ENCODE assay signal across 1 cellular context in the genomic region with DNA sequence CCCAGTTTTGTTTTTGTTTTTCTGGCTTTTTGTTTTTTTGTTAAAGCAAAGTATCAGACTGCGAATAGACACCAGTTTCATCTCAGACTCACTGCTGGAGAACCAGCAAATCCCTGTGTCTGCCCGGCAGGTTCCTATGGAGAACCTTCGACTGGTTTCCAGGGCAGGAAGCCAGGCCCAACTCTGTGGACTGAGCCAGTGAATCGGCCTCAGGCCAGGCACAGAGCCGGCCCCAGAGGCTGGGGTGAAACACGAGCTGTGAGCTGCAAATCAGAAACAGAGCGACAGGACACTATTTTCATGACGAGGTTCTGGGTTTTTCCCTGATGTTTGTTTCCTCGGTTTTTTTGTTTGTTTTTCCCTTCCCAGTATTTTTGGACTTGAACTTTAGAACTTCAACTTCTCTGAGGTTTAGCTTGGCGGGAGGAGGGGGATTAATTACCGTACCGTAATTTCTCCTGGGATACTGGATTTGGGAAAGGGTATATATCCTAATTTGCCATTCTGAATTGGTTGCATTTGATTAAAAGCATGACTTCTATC.
TF ChIP-seq lines count a peak whose summit lies in the region.

No MANE protein-coding gene starts in this region.

TF ChIP-seq in K562, 482 proteins besides CTCF, POLR2A, EP300 and RAD21 (continues in another document):
- no peak for TF ChIP-seq POLR2H (tag; IDR thresholded peaks at IDR 0.05; ENCODE audit: low read depth)
- TF ChIP-seq, protein P1, sequence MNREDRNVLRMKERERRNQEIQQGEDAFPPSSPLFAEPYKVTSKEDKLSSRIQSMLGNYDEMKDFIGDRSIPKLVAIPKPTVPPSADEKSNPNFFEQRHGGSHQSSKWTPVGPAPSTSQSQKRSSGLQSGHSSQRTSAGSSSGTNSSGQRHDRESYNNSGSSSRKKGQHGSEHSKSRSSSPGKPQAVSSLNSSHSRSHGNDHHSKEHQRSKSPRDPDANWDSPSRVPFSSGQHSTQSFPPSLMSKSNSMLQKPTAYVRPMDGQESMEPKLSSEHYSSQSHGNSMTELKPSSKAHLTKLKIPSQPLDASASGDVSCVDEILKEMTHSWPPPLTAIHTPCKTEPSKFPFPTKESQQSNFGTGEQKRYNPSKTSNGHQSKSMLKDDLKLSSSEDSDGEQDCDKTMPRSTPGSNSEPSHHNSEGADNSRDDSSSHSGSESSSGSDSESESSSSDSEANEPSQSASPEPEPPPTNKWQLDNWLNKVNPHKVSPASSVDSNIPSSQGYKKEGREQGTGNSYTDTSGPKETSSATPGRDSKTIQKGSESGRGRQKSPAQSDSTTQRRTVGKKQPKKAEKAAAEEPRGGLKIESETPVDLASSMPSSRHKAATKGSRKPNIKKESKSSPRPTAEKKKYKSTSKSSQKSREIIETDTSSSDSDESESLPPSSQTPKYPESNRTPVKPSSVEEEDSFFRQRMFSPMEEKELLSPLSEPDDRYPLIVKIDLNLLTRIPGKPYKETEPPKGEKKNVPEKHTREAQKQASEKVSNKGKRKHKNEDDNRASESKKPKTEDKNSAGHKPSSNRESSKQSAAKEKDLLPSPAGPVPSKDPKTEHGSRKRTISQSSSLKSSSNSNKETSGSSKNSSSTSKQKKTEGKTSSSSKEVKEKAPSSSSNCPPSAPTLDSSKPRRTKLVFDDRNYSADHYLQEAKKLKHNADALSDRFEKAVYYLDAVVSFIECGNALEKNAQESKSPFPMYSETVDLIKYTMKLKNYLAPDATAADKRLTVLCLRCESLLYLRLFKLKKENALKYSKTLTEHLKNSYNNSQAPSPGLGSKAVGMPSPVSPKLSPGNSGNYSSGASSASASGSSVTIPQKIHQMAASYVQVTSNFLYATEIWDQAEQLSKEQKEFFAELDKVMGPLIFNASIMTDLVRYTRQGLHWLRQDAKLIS (CRISPR knock-in tag; IDR thresholded peaks at IDR 0.05), result no peak
- TF ChIP-seq MTA2 (IDR thresholded peaks at IDR 0.05; ENCODE audit: low read depth), result no peak
- no peak for TF ChIP-seq ZKSCAN8 (CRISPR knock-in tag; IDR thresholded peaks at IDR 0.05)
- TF ChIP-seq DMBX1 (CRISPR knock-in tag; IDR thresholded peaks at IDR 0.05; ENCODE audit: borderline replicate concordance), result 0 out of 2 replicates have a peak, but pooled peaks have one; percentile 50
- no peak for TF ChIP-seq MYNN (IDR thresholded peaks at IDR 0.05)
- TF ChIP-seq MYNN (CRISPR knock-in tag; IDR thresholded peaks at IDR 0.05), result no peak
- TF ChIP-seq, protein P2, sequence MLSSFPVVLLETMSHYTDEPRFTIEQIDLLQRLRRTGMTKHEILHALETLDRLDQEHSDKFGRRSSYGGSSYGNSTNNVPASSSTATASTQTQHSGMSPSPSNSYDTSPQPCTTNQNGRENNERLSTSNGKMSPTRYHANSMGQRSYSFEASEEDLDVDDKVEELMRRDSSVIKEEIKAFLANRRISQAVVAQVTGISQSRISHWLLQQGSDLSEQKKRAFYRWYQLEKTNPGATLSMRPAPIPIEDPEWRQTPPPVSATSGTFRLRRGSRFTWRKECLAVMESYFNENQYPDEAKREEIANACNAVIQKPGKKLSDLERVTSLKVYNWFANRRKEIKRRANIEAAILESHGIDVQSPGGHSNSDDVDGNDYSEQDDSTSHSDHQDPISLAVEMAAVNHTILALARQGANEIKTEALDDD (IDR thresholded peaks at IDR 0.05), result no peak
- TF ChIP-seq ILF3 (IDR thresholded peaks at IDR 0.05; ENCODE audit: borderline replicate concordance), result no peak
- TF ChIP-seq FOSL1 (tag; conservative IDR thresholded peaks at IDR 0.05), result 0 out of 2 replicates have a peak, but pooled peaks have one; percentile 25
- no peak for TF ChIP-seq SMARCB1 (IDR thresholded peaks at IDR 0.05; ENCODE audit: insufficient read length, low read depth)
- no peak for TF ChIP-seq PTBP1 (IDR thresholded peaks at IDR 0.05; ENCODE audit: low read depth, low read length)
- TF ChIP-seq ZNF583 (CRISPR knock-in tag; IDR thresholded peaks at IDR 0.05), result peak; percentile 56; the same call in 1 of the 2 replicates
- TF ChIP-seq HEY1 (CRISPR knock-in tag; IDR thresholded peaks at IDR 0.05; ENCODE audit: borderline replicate concordance), result 0 out of 2 replicates have a peak, but pooled peaks have one; percentile 53
- TF ChIP-seq E2F4 (CRISPR knock-in tag; IDR thresholded peaks at IDR 0.05; ENCODE audit: low read depth), result no peak
- no peak for TF ChIP-seq FOXK2 (conservative IDR thresholded peaks at IDR 0.05 in 1 of 2, IDR thresholded peaks at IDR 0.05 in 1 of 2; ENCODE audit: low read depth in 2 of 2)
- no peak for TF ChIP-seq KLF13 (tag; IDR thresholded peaks at IDR 0.05; ENCODE audit: borderline replicate concordance, low read depth)
- TF ChIP-seq, protein P3, sequence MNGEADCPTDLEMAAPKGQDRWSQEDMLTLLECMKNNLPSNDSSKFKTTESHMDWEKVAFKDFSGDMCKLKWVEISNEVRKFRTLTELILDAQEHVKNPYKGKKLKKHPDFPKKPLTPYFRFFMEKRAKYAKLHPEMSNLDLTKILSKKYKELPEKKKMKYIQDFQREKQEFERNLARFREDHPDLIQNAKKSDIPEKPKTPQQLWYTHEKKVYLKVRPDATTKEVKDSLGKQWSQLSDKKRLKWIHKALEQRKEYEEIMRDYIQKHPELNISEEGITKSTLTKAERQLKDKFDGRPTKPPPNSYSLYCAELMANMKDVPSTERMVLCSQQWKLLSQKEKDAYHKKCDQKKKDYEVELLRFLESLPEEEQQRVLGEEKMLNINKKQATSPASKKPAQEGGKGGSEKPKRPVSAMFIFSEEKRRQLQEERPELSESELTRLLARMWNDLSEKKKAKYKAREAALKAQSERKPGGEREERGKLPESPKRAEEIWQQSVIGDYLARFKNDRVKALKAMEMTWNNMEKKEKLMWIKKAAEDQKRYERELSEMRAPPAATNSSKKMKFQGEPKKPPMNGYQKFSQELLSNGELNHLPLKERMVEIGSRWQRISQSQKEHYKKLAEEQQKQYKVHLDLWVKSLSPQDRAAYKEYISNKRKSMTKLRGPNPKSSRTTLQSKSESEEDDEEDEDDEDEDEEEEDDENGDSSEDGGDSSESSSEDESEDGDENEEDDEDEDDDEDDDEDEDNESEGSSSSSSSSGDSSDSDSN (IDR thresholded peaks at IDR 0.05; ENCODE audit: borderline replicate concordance in 1 of 2, low read depth in 2 of 2, low read length in 2 of 2), result peak; percentile 52 to 82; a peak in 2 of 4 replicates
- no peak for TF ChIP-seq ZNF780A (CRISPR knock-in tag; IDR thresholded peaks at IDR 0.05)
- TF ChIP-seq ZBTB8A (IDR thresholded peaks at IDR 0.05; ENCODE audit: partially characterized antibody), result no peak
- no peak for TF ChIP-seq ZNF444 (CRISPR knock-in tag; IDR thresholded peaks at IDR 0.05)
- TF ChIP-seq TAF1 (IDR thresholded peaks at IDR 0.05; ENCODE audit: control insufficient read depth, extremely low read depth, insufficient read depth, low read length, severe bottlenecking), result no peak
- TF ChIP-seq TAL1 (IDR thresholded peaks at IDR 0.05), result no peak
- TF ChIP-seq ZNF165 (CRISPR knock-in tag; IDR thresholded peaks at IDR 0.05; ENCODE audit: borderline replicate concordance), result 0 out of 2 replicates have a peak, but pooled peaks have one; percentile 26
- TF ChIP-seq DPF2 (IDR thresholded peaks at IDR 0.05), result no peak
- no peak for TF ChIP-seq ZMIZ1 (IDR thresholded peaks at IDR 0.05; ENCODE audit: low read depth in 2 of 2, low read length in 2 of 2)
- no peak for TF ChIP-seq CBX3 (IDR thresholded peaks at IDR 0.05; ENCODE audit: borderline replicate concordance in 1 of 2, low read length in 2 of 2)
- no peak for TF ChIP-seq ZBTB5 (IDR thresholded peaks at IDR 0.05)
- TF ChIP-seq ZNF146 (CRISPR knock-in tag; IDR thresholded peaks at IDR 0.05; ENCODE audit: unreplicated experiment), result no peak
- no peak for TF ChIP-seq ZNF143 (CRISPR knock-in tag; IDR thresholded peaks at IDR 0.05)
- no peak for TF ChIP-seq TSC22D4 (tag; IDR thresholded peaks at IDR 0.05)
- 0 out of 2 replicates have a peak, but pooled peaks have one; percentile 61 for TF ChIP-seq ZNF830 (CRISPR knock-in tag; IDR thresholded peaks at IDR 0.05)
- TF ChIP-seq FIP1L1 (IDR thresholded peaks at IDR 0.05; ENCODE audit: low read depth, low read length, poor library complexity, severe bottlenecking), result no peak
- TF ChIP-seq ZNF644 (tag; IDR thresholded peaks at IDR 0.05; ENCODE audit: low read depth), result no peak
- 0 out of 2 replicates have a peak, but pooled peaks have one; percentile 32 for TF ChIP-seq ZNF584 (CRISPR knock-in tag; IDR thresholded peaks at IDR 0.05; ENCODE audit: low read depth)
- TF ChIP-seq SPI1 (IDR thresholded peaks at IDR 0.05; ENCODE audit: borderline replicate concordance, low read depth, low read length), result no peak
- no peak for TF ChIP-seq HMG20B (CRISPR knock-in tag; IDR thresholded peaks at IDR 0.05)
- TF ChIP-seq MLLT1 (IDR thresholded peaks at IDR 0.05), result no peak; a peak in 1 of 4 replicates
- TF ChIP-seq ZKSCAN3 (CRISPR knock-in tag; IDR thresholded peaks at IDR 0.05), result no peak
- TF ChIP-seq ZNF668 (CRISPR knock-in tag; IDR thresholded peaks at IDR 0.05), result no peak
- no peak for TF ChIP-seq ZNF551 (CRISPR knock-in tag; IDR thresholded peaks at IDR 0.05)
- TF ChIP-seq, protein P4, sequence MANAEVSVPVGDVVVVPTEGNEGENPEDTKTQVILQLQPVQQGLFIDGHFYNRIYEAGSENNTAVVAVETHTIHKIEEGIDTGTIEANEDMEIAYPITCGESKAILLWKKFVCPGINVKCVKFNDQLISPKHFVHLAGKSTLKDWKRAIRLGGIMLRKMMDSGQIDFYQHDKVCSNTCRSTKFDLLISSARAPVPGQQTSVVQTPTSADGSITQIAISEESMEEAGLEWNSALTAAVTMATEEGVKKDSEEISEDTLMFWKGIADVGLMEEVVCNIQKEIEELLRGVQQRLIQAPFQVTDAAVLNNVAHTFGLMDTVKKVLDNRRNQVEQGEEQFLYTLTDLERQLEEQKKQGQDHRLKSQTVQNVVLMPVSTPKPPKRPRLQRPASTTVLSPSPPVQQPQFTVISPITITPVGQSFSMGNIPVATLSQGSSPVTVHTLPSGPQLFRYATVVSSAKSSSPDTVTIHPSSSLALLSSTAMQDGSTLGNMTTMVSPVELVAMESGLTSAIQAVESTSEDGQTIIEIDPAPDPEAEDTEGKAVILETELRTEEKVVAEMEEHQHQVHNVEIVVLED (CRISPR knock-in tag; IDR thresholded peaks at IDR 0.05), result no peak
- TF ChIP-seq, protein P5, sequence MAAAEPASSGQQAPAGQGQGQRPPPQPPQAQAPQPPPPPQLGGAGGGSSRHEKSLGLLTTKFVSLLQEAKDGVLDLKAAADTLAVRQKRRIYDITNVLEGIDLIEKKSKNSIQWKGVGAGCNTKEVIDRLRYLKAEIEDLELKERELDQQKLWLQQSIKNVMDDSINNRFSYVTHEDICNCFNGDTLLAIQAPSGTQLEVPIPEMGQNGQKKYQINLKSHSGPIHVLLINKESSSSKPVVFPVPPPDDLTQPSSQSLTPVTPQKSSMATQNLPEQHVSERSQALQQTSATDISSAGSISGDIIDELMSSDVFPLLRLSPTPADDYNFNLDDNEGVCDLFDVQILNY (CRISPR knock-in tag; IDR thresholded peaks at IDR 0.05), result no peak
